In the genomic region with DNA sequence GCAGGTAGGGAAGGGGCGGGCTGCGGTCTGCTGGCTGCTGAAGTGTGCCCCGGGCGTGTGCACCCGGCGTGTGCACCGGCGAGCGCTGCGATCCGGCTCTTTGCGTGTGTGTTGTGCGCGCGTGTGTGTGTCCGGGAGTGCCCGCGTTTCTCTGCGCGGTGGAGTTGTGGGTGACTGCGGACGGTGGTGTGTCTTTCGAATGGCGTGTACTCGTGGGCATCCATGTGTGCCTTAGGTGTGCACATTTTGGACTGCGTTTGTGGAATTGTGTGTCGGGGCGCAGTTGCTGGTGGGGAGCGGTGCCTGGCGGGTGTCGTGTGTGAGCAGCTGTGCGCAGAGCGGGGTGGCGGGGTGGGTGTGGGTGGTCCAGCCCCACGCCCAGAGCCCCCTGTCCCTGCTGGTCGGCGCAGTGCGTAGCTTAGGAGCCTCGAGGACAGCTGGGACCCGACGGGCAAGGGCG, we compare ENCODE assay signal across 8 cellular contexts. TPM values are rescaled to one million over a fixed set of nuclear protein-coding genes. Genes with fewer than 3 reads are reported as not detected.
DNase-seq lines count a peak whose midpoint lies in the region; ATAC-seq and TF ChIP-seq lines count a peak whose summit lies in the region.

No MANE protein-coding gene starts in this region.

- H3K27ac Mint-ChIP-seq in CD4-positive, alpha-beta T cell = peak overlapping the region; percentile 84

- H3K27me3 Mint-ChIP-seq in CD4-positive, alpha-beta T cell = no peaks in the 10 kb centered on the region

- H3K9me3 Mint-ChIP-seq in CD4-positive, alpha-beta T cell = no peaks in the 10 kb centered on the region

- CTCF ChIA-PET in CD4-positive, alpha-beta T cell (lab: Charles Lee) = interaction anchor here (0.9 to 6.4 kb wide), 8 partner anchors 9 to 460 kb away, joined by 3 to 70 read pairs (median 4); partner anchors contain the start of gene TAF1B
- CTCF ChIA-PET in HEK293T (lab: Yijun Ruan, JAX) = interaction anchor here (1.2 kb wide), 1 partner anchor 106 kb away, joined by 4 read pairs; no protein-coding TSS in a partner anchor

- no peaks in the 10 kb centered on the region for H3K27me3 ChIP-seq in CD4-positive, alpha-beta T cell (ENCODE audit: control insufficient read depth, insufficient read depth, low read length)
- H3K27me3 ChIP-seq in SJSA1 (replicated peaks) = no peaks in the 10 kb centered on the region
- no peaks in the 10 kb centered on the region for H3K27me3 ChIP-seq in dorsolateral prefrontal cortex
- H3K27me3 ChIP-seq in muscle layer of duodenum (ENCODE audit: low read depth, low read length) = no peaks in the 10 kb centered on the region

- H3K27ac ChIP-seq in CD4-positive, alpha-beta T cell (ENCODE audit: low read depth, low read length) = peak overlapping the region; percentile 60
- H3K27ac ChIP-seq in SJSA1 (no peak overlapping the region), dorsolateral prefrontal cortex (peak overlapping the region in 37 of 59 donors; percentile 13 to 85 (median 76)), muscle layer of duodenum (ENCODE audit: low read length) (no peak overlapping the region)

- DNase-seq in CD4-positive, alpha-beta T cell = peak in 3 of 10 experiments; percentile 11 to 44 (median 18)
- DNase-seq in HEK293T (ENCODE audit: extremely low spot score) = no peak
- no peak for DNase-seq in SJSA1 (ENCODE audit: low read depth in 1 of 2, low spot score in 2 of 2)
- no peak for DNase-seq in dorsolateral prefrontal cortex
- no peak for DNase-seq in AG08395 (ENCODE audit: low spot score)
- no peak for DNase-seq in GM13976 (ENCODE audit: low spot score)

- in situ Hi-C loops in GM13976 (cut with MboI; ENCODE audit: low sequenced_read_pairs, unreplicated experiment) = no loop called here

- intact Hi-C loops in CD4-positive, alpha-beta T cell (cut with DNase I, micrococcal nuclease) = loop anchor here (1.0 to 10.0 kb wide), 6 partner anchors 32 to 1468 kb away; partner anchors contain the start of genes KIDINS220 (in 1 of the 2), ODC1 (in 1 of the 2) and RRM2 (in 1 of the 2)
- intact Hi-C loops in dorsolateral prefrontal cortex (cut with DNase I) = loop anchor here (2.0 to 5.0 kb wide), 4 partner anchors 18 to 181 kb away; partner anchors contain the start of genes ODC1 (in 1 of the 2) and RRM2 (in 1 of the 2)

- peaks cover 76% of the 10 kb centered on the region for H3K4me1 Mint-ChIP-seq in CD4-positive, alpha-beta T cell (ENCODE audit: low read depth)

- H3K4me3 Mint-ChIP-seq in CD4-positive, alpha-beta T cell = peak overlapping the region; percentile 98

- no peak for TF ChIP-seq CTCF in CD4-positive, alpha-beta T cell (IDR thresholded peaks at IDR 0.05)
- no peak for TF ChIP-seq CTCF in dorsolateral prefrontal cortex (IDR thresholded peaks at IDR 0.05 in 54 of 56, conservative IDR thresholded peaks at IDR 0.05 in 2 of 56; ENCODE audit: low read depth in 1 of 56, partially characterized antibody in 56 of 56)
- TF ChIP-seq CTCF in GM13976 (IDR thresholded peaks at IDR 0.05; ENCODE audit: borderline replicate concordance, control extremely low read depth, extremely low read depth, insufficient read depth, missing control alignments) = no peak

- H3K4me1 ChIP-seq in SJSA1 (replicated peaks) = peaks cover 43% of the 10 kb centered on the region
- H3K4me1 ChIP-seq in muscle layer of duodenum (ENCODE audit: control insufficient read depth in 1 of 2, insufficient read depth in 2 of 2, low read length in 2 of 2) = peaks cover 8 to 13% of the 10 kb centered on the region in 2 donors

- no peaks in the 10 kb centered on the region for H3K9me3 ChIP-seq in CD4-positive, alpha-beta T cell (ENCODE audit: control insufficient read depth, low read length)
- H3K9me3 ChIP-seq in SJSA1 (replicated peaks) (no peaks in the 10 kb centered on the region), muscle layer of duodenum (ENCODE audit: control insufficient read depth in 1 of 2, low read length in 2 of 2) (no peaks in the 10 kb centered on the region)

- POLR2A ChIA-PET in CD4-positive, alpha-beta T cell (lab: Charles Lee) = interaction anchor here (0.6 to 11.5 kb wide), 13 partner anchors 10 to 259 kb away, joined by 3 to 230 read pairs (median 7); partner anchors contain the start of genes KLF11 and ODC1
- POLR2A ChIA-PET in HEK293T (lab: Yijun Ruan, JAX) = interaction anchor here (0.7 to 1.2 kb wide), 3 partner anchors 17 to 54 kb away, joined by 3 to 4 read pairs (median 3); no protein-coding TSS in a partner anchor

- H3K36me3 ChIP-seq in SJSA1 (no peaks in the 10 kb centered on the region), muscle layer of duodenum (ENCODE audit: control insufficient read depth in 1 of 2, insufficient read depth in 2 of 2, low read length in 2 of 2) (no peaks in the 10 kb centered on the region)

- peaks cover 14% of the 10 kb centered on the region for H3K36me3 Mint-ChIP-seq in CD4-positive, alpha-beta T cell (ENCODE audit: low read depth)

- H3K4me3 ChIP-seq in SJSA1 (peak overlapping the region; percentile 75), dorsolateral prefrontal cortex (peak overlapping the region; percentile 49 to 95 (median 80)), muscle layer of duodenum (ENCODE audit: low read depth in 1 of 2, low read length in 2 of 2) (peak overlapping the region; percentile 69 to 87)

- peak; percentile 5 for ATAC-seq in CD4-positive, alpha-beta T cell (ENCODE audit: poor library complexity)
- no peak for ATAC-seq in HG03139 (IDR thresholded peaks at IDR 0.05; ENCODE audit: unreplicated experiment)

TF ChIP-seq in HEK293T, 16 proteins besides CTCF, POLR2A, EP300 and RAD21:
- TF ChIP-seq L3MBTL2 (conservative IDR thresholded peaks at IDR 0.05) (peak; percentile 59), SP1 (IDR thresholded peaks at IDR 0.05) (no peak), BHLHE40 (IDR thresholded peaks at IDR 0.05; ENCODE audit: borderline replicate concordance) (no peak), FOXA1 (IDR thresholded peaks at IDR 0.05) (no peak), PKNOX1 (IDR thresholded peaks at IDR 0.05) (no peak)
TF ChIP-seq in HEK293T: peak in this region for 1.

RNA-seq across cellular contexts. Expression of gene HPCAL1, which starts 0.5 kb away (rescaled TPM):
- total RNA-seq in CD4-positive, alpha-beta T cell = 10 to 100 TPM; 24.9 to 27.9 TPM
- 56.8 and 60.3 TPM in 2 replicates for total RNA-seq in SJSA1 (2014; rRNA removed; shearing (Covaris generic))
- 100 to 1,000 TPM in 98 of 120 experiments, 10 to 100 TPM in 22; 40.1 to 252 (median 129) TPM for total RNA-seq in dorsolateral prefrontal cortex

Comparison
In these comparisons a context has a peak if more than half of its experiments do, and no peak if none do; other contexts are left out.
1. H3K27ac ChIP-seq: peak in CD4-positive, alpha-beta T cell (single experiment) and dorsolateral prefrontal cortex (37 of 59); none in SJSA1 (single experiment) and muscle layer of duodenum (single experiment).
2. Peak in every context shown above with its lines, with median percentiles within 50 percentile points of each other: H3K4me3 ChIP-seq.